ENCODE assay signal across 15 cellular contexts in the genomic region with DNA sequence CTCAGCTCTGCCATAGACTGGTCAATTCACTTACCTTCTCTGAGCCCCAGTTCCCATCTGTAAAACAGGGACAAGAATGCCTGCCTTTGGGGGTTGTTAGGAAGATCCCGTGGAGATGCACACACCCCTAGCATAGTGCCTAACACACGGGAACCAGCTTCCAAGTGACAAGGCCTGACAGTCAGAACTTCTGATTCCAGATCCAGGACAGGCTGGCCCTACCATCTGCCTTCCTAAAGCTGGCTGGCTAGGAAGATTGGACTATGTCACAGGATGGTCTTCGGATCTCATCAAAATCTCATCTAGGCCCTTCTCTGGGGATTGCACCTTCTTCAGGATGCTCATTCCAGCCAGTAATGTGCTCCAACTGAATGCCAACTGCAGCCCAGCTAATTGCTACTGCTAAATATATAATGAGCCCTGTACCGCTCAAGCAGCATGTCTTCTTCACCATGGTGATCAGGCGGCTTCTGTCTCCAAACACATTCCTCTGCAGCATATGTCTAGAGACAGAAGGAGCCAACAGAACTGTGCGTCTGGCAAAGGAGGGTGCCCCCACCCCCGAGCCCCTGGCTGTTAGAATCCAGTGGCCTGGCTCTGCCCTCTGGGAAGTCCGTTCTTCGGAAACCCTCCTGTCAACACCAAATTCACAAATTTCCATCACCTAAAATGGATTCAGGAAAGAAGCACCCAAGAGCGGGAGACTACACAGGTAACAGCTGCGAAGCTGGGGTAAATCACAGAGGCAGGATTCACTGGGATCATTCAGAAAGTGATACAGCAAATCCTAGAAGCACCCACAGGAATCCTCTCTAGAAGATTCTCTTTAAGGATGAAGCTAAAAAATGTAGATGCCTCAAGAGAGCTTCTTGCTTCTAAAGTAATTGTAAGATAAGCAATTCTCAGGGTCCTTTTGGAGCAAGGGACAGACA.
"Had no signal": no experiment of that assay in that cellular context is flagged by ENCODE, and none has a peak within 500 bp of the region (broad histone marks: within the 10 kb centered on the region; RNA-seq: fewer than 3 reads in every experiment).

No MANE protein-coding gene starts in this region.

- H3K4me3 ChIP-seq: breast epithelium, gastrocnemius medialis, heart right ventricle, pancreas had no signal

- DNase-seq: activated CD4-positive, alpha-beta T cell treated with anti-CD3 and anti-CD28 coated beads, Interleukin-2, amount 10 ng/mL, durations not matched to agents 24 days and 14 days; activated CD4-positive, CD25-positive, alpha-beta regulatory T cell; activated CD8-positive, alpha-beta memory T cell treated with anti-CD3 and anti-CD28 coated beads for 24 hours; activated naive CD4-positive, alpha-beta T cell treated with Interleukin-2 at 50 U/mL for 16 hours; activated T-cell treated with anti-CD3 and anti-CD28 coated beads for 4 hours; aorta; erythroblast; gastrocnemius medialis; heart right ventricle; pancreas; stimulated activated CD4-positive, alpha-beta T cell treated with anti-CD3 and anti-CD28 coated beads, Interleukin-2, amount 100 ng/mL, for 48 hours; stimulated activated naive CD4-positive, alpha-beta T cell; trophoblast cell had no signal

- H3K27me3 ChIP-seq: breast epithelium, gastrocnemius medialis, heart right ventricle, pancreas had no signal

- H3K36me3 ChIP-seq: breast epithelium, gastrocnemius medialis, heart right ventricle, pancreas had no signal

- H3K9me3 ChIP-seq: breast epithelium, gastrocnemius medialis, heart right ventricle, pancreas had no signal

- ATAC-seq: activated T-helper 17 cell treated with anti-CD3 and anti-CD28 coated beads, Interleukin-2, amount 50 U/mL, for 72 hours; gastrocnemius medialis; heart right ventricle; pancreas had no signal

- H3K27ac ChIP-seq: breast epithelium, gastrocnemius medialis, heart right ventricle, pancreas had no signal

- H3K4me1 ChIP-seq: breast epithelium, gastrocnemius medialis, heart right ventricle, pancreas had no signal
